Comparison of ENCODE assay signal across 13 cellular contexts in genomic region chr7:13309535-13309934, GRCh38.
"Had no signal": no experiment of that assay in that cellular context is flagged by ENCODE, and none has a peak within 500 bp of the region (broad histone marks: within the 10 kb centered on the region; RNA-seq: fewer than 3 reads in every experiment).

No MANE protein-coding gene starts in this region.

- H3K27me3 ChIP-seq: ascending aorta, right atrium auricular region, thyroid gland, uterus had no signal

- H3K27ac ChIP-seq: ascending aorta, right atrium auricular region, thyroid gland, uterus had no signal

- H3K9me3 ChIP-seq: ascending aorta, thyroid gland, uterus had no signal

- H3K4me3 ChIP-seq: ascending aorta, right atrium auricular region, thyroid gland, uterus had no signal

- H3K4me1 ChIP-seq: ascending aorta, right atrium auricular region, thyroid gland, uterus had no signal

- H3K36me3 ChIP-seq: ascending aorta, right atrium auricular region, thyroid gland, uterus had no signal

- DNase-seq: activated CD4-positive, alpha-beta T cell treated with anti-CD3 and anti-CD28 coated beads, Interleukin-2, amount 50 U/mL, for 4 hours; activated naive CD4-positive, alpha-beta T cell treated with anti-CD3 and anti-CD28 coated beads for 36 hours; activated naive CD8-positive, alpha-beta T cell treated with anti-CD3 and anti-CD28 coated beads, Interleukin-2, amount 50 U/mL, for 24 hours; activated T-cell treated with anti-CD3 and anti-CD28 coated beads for 4 hours; erythroblast; hypothalamus; kidney glomerular epithelial cell; stimulated activated CD4-positive, alpha-beta T cell treated with anti-CD3 and anti-CD28 coated beads, Interleukin-2, amount 100 ng/mL, for 48 hours; thyroid gland; uterus had no signal

- FAIRE-seq: bronchial epithelial cell had no signal
